In the genomic region with DNA sequence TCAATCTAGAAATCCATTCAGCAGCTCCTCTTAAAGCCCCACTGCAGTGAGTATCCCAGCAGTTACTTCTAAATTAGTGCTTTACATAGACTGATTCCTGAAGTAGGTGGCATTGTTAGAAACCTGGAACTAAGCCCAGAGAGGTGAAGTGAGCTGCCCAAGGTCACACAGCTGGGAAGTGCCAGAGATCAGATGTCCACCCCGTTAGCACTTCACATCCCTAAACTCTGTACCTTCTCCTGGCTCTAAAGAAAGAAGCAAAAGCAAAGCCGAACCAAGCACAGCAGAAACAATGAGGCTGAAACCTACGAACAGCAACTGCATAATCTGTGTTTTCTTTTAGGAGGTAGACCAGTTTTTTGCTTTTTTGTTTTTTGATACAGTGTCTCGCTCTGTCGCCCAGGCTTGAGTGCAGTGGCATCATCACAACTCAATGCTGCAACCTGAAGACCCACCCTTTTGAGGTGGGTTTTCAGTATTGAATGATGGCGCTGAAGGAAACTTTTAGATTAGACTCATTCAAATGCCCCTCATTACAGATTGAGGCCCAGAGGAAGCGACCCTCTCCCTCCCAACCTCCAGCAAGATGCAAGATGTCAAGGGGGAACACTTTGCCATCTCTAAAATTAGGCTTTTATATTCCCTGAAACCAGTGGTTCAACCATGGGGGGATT, we compare ENCODE assay signal across 1 cellular context.
TF ChIP-seq lines count a peak whose summit lies in the region.

No MANE protein-coding gene starts in this region.

TF ChIP-seq in GM12878, 131 proteins besides CTCF, POLR2A, EP300 and RAD21 (continued from another document):
- TF ChIP-seq ETV6 (conservative IDR thresholded peaks at IDR 0.05 in 1 of 2, IDR thresholded peaks at IDR 0.05 in 1 of 2; ENCODE audit: borderline replicate concordance in 1 of 2, low read depth in 1 of 2) (peak in 1 of 2 experiments; percentile 3; a peak in 1 of 4 replicates), SMARCA5 (IDR thresholded peaks at IDR 0.05) (0 out of 2 replicates have a peak, but pooled peaks have one; percentile 36), IRF3 (IDR thresholded peaks at IDR 0.05) (no peak), NFXL1 (IDR thresholded peaks at IDR 0.05; ENCODE audit: borderline replicate concordance) (peak; percentile 78; the same call in 1 of the 2 replicates), CBX3 (IDR thresholded peaks at IDR 0.05; ENCODE audit: borderline replicate concordance, low read depth) (no peak)
